Comparison of ENCODE assay signal across 8 cellular contexts in the genomic region with DNA sequence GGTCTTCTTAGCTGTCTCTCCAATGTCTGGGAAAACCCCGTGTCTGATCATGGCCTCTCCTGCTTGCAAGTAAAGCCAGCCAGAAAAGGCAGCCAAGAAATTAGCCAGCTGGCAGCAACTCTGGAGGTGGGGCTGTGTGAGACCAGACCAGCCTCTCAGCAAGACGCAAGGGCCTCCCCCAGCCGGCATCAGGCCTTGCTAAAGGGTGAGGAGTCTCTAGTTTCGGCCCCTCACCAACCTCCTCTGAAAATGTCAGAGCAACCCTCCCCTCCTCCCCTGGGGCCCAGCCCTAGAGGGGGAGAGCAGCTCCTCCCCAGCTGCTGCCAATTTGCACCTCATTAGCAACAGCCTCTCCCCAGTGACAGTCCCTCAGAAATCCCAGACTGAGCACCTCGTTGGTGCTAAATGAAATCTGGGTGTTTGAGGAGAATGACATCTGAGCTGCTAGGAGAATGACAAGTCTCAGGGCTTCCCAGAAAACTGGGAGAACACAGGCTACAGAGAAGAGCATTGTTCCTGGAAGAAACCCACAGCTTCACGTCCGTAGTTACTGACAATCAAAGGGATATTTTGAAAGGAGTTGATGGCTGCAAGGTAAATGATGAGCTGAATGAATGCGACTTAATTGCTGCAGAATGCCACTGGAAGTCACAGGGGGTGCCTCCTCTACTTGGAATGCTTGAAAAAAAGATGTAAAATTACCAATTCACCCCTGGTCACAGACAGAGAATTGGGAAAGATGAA. TPM values are rescaled to one million over a fixed set of nuclear protein-coding genes. Genes with fewer than 3 reads are reported as not detected.
A peak's percentile ranks its signal among the peaks of the same experiment; 100 is the strongest.
DNase-seq lines count a peak whose midpoint lies in the region; ATAC-seq and TF ChIP-seq lines count a peak whose summit lies in the region.

No MANE protein-coding gene starts in this region.

- H3K27me3 ChIP-seq in PC-9 (ENCODE audit: insufficient read depth, low read depth) = peaks cover 11% of the 10 kb centered on the region; the same call in 1 of the 2 replicates

- H3K9me2 ChIP-seq in PC-9 (ENCODE audit: insufficient read depth) = no peaks in the 10 kb centered on the region

- H3K9me3 ChIP-seq in PC-9 (ENCODE audit: insufficient read depth, low read depth) = no peaks in the 10 kb centered on the region

- TF ChIP-seq CTCF in AG09309 (IDR thresholded peaks at IDR 0.05; ENCODE audit: control insufficient read depth, insufficient read depth, low read depth, low read length, missing control alignments) = no peak
- no peak for TF ChIP-seq CTCF in PC-9 (conservative IDR thresholded peaks at IDR 0.05)

- no peak overlapping the region for H2AFZ ChIP-seq in PC-9

- ATAC-seq in GM21723 (IDR thresholded peaks at IDR 0.05; ENCODE audit: unreplicated experiment) (peak; percentile 68), sciatic nerve (peak; percentile 85)

- no peak overlapping the region for H3K4me2 ChIP-seq in PC-9

- H3F3A ChIP-seq in PC-9 (ENCODE audit: insufficient read depth, low read depth) = no peaks in the 10 kb centered on the region

- BruUV-seq in PC-9 (replicated peaks; lab: Mats Ljungman, UMichigan) = no TSS peak

- H3K4me3 ChIP-seq in AG09309 (ENCODE audit: control insufficient read depth, low read depth, low read length) (no peak overlapping the region), PC-9 (no peak overlapping the region)

- in situ Hi-C loops in ACHN (cut with HindIII; ENCODE audit: low pct_ligation_motif_present, low pct_unique_long_range_greater_than_20kb, low sequenced_read_pairs) = no loop called here

- no peaks in the 10 kb centered on the region for H3K4me1 ChIP-seq in PC-9 (replicated peaks; ENCODE audit: insufficient read depth)

- POLR2A ChIA-PET in PC-9 (lab: Charles Lee; ENCODE audit: unreplicated experiment) = no interaction called here

- H3K36me3 ChIP-seq in PC-9 (ENCODE audit: low read depth) = no peaks in the 10 kb centered on the region

- no peaks in the 10 kb centered on the region for H3K79me2 ChIP-seq in PC-9 (ENCODE audit: low read depth)

- no peaks in the 10 kb centered on the region for H4K20me1 ChIP-seq in PC-9 (ENCODE audit: insufficient read depth)

- DNase-seq in AG09309 (ENCODE audit: low read depth) (peak; percentile 31), NCI-H524 (lab: John Stamatoyannopoulos, UW) (peak; percentile 79 to 89), head of caudate nucleus (peak in 38 of 42 donors; percentile 17 to 73 (median 41)), sciatic nerve (ENCODE audit: low spot score) (peak; percentile 76), PC-9 (no peak), ACHN (no peak), 8988T (no peak)

- H3K27ac ChIP-seq in PC-9 = no peak overlapping the region

- intact Hi-C loops in head of caudate nucleus (cut with DNase I) = no loop called here
- intact Hi-C loops in sciatic nerve (cut with DNase I) = no loop called here
- intact Hi-C loops in PC-9 (cut with micrococcal nuclease; ENCODE audit: unreplicated experiment) = no loop called here

- CTCF ChIA-PET in PC-9 (lab: Charles Lee) = no interaction called here

RNA-seq across cellular contexts. Expression of gene DGKI, which starts 25.9 kb away (rescaled TPM):
- total RNA-seq in sciatic nerve (2.3 TPM), PC-9 (2021) (0.41 and 0.65 TPM in 2 replicates)

Comparison
In these comparisons a context has a peak if more than half of its experiments do, and no peak if none do; other contexts are left out.
1. DNase-seq: peak in AG09309 (single experiment), NCI-H524 (2 of 2), head of caudate nucleus (38 of 42) and sciatic nerve (single experiment); none in PC-9 (0 of 2), ACHN (single experiment) and 8988T (single experiment).